ENCODE assay signal across 10 cellular contexts in the genomic region with DNA sequence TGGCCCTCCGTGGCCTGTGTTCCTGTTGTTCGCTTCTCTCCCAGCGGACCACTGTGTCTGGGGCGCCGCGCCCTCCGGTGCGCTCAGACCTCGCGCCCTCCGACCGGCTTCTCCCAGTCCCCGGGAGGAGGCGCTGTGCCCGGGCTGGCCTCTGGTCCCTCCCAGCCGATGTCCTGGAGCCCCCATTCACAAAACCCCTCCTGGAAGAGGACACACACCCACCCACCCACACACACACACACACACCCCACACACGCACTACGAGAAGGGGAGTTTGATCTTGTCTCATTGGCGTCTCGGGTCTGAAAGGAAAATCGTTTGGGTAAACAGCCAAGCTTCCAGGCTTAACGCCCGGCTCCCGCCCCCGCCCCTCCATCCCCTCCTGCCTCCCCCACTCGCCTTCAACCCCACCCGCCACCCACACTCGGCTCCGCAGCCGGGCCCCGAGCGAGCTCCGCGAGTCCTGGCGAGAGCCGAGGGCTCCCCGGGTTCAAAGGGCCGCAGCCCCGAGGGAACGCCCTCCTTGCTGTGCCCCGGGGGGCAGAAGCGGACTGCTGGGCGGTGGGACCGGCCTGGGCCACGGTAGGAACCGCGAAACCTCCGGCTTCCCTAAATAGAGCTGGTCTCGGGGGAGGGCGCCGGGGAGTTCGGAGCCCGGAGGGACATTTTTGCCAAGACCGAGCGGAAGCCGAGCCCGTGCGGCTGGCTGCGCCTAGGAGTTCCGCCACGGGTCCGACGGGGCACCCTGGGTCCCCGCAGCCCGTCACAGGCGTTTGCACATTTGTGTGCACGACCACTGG. TPM values are rescaled to one million over a fixed set of nuclear protein-coding genes. Genes with fewer than 3 reads are reported as not detected.
A peak's percentile ranks its signal among the peaks of the same experiment; 100 is the strongest.
DNase-seq lines count a peak whose midpoint lies in the region; ATAC-seq and TF ChIP-seq lines count a peak whose summit lies in the region.
"Had no signal": no experiment of that assay in that cellular context is flagged by ENCODE, and none has a peak within 500 bp of the region (broad histone marks: within the 10 kb centered on the region; RNA-seq: fewer than 3 reads in every experiment).

No MANE protein-coding gene starts in this region.

- H3K27me3 Mint-ChIP-seq in WTC11 (ENCODE audit: low read depth): no peaks in the 10 kb centered on the region; the same call in 1 of the 2 replicates
- peaks cover 63% of the 10 kb centered on the region for H3K27me3 Mint-ChIP-seq in activated CD8-positive, alpha-beta memory T cell treated with anti-CD3 and anti-CD28 coated beads, Interleukin-2, amount 10 ng/mL, durations not matched to agents 7 days and 5 days

- H3K4me1 Mint-ChIP-seq in WTC11: peaks cover 56% of the 10 kb centered on the region
- peaks cover 20% of the 10 kb centered on the region for H3K4me1 Mint-ChIP-seq in activated CD8-positive, alpha-beta memory T cell treated with anti-CD3 and anti-CD28 coated beads, Interleukin-2, amount 10 ng/mL, durations not matched to agents 7 days and 5 days

- POLR2A ChIA-PET in WTC11 (lab: Charles Lee): no interaction called here

- DNase-seq in EH (ENCODE audit: low read depth) (peak; percentile 59), WTC11 (ENCODE audit: low spot score) (peak; percentile 76), left ventricle myocardium superior (peak; percentile 81), retina (peak; percentile 84), SKM-1 treated with dmso at 0.1 percent for 144 hours (lab: John Stamatoyannopoulos, UW; ENCODE audit: unreplicated experiment) (no peak), T-helper 2 cell (no peak)
- no peak for DNase-seq in activated CD4-positive, alpha-beta T cell treated with anti-CD3 and anti-CD28 coated beads for 48 hours
- no peak for DNase-seq in activated CD8-positive, alpha-beta memory T cell treated with anti-CD3 and anti-CD28 coated beads, Interleukin-2, amount 10 ng/mL, durations not matched to agents 7 days and 5 days
- DNase-seq: NCI-H1105 had no signal

- peak; percentile 76 for ATAC-seq in WTC11
- peak; percentile 74 for ATAC-seq in left ventricle myocardium superior
- ATAC-seq in activated CD8-positive, alpha-beta memory T cell treated with anti-CD3 and anti-CD28 coated beads, Interleukin-2, amount 10 ng/mL, durations not matched to agents 7 days and 5 days: no peak

- H3K36me3 Mint-ChIP-seq in WTC11: no peaks in the 10 kb centered on the region
- no peaks in the 10 kb centered on the region for H3K36me3 Mint-ChIP-seq in activated CD8-positive, alpha-beta memory T cell treated with anti-CD3 and anti-CD28 coated beads, Interleukin-2, amount 10 ng/mL, durations not matched to agents 7 days and 5 days

- CTCF ChIA-PET in WTC11 (lab: Charles Lee): interaction anchor here (0.6 to 6.0 kb wide), 20 partner anchors 8 to 892 kb away, joined by 3 to 52 read pairs (median 4); a partner anchor contains a TSS
- CTCF ChIA-PET in activated CD8-positive, alpha-beta memory T cell treated with anti-CD3 and anti-CD28 coated beads, Interleukin-2, amount 10 ng/mL, durations not matched to agents 7 days and 5 days (lab: Charles Lee): interaction anchor here (1.1 kb wide), 1 partner anchor 25 kb away, joined by 3 read pairs; no protein-coding TSS in a partner anchor

- H3K27ac Mint-ChIP-seq in WTC11: no peak overlapping the region
- H3K27ac Mint-ChIP-seq in activated CD8-positive, alpha-beta memory T cell treated with anti-CD3 and anti-CD28 coated beads, Interleukin-2, amount 10 ng/mL, durations not matched to agents 7 days and 5 days: no peak overlapping the region

- no peaks in the 10 kb centered on the region for H3K9me3 Mint-ChIP-seq in WTC11
- peaks cover 2% of the 10 kb centered on the region for H3K9me3 Mint-ChIP-seq in activated CD8-positive, alpha-beta memory T cell treated with anti-CD3 and anti-CD28 coated beads, Interleukin-2, amount 10 ng/mL, durations not matched to agents 7 days and 5 days (ENCODE audit: low read depth)
- H3K9me3 Mint-ChIP-seq: central memory CD8-positive, alpha-beta T cell had no signal

- peak; percentile 39; the same call in 1 of the 2 replicates for TF ChIP-seq CTCF in WTC11 (IDR thresholded peaks at IDR 0.05)

- H3K4me3 Mint-ChIP-seq in WTC11: peak overlapping the region; percentile 52
- H3K4me3 Mint-ChIP-seq in activated CD8-positive, alpha-beta memory T cell treated with anti-CD3 and anti-CD28 coated beads, Interleukin-2, amount 10 ng/mL, durations not matched to agents 7 days and 5 days: no peak overlapping the region
- H3K4me3 Mint-ChIP-seq: central memory CD8-positive, alpha-beta T cell had no signal

- intact Hi-C loops in left ventricle myocardium superior (cut with micrococcal nuclease): no loop called here

TF ChIP-seq in WTC11, 78 proteins besides CTCF, POLR2A, EP300 and RAD21:
- TF ChIP-seq, protein P1, sequence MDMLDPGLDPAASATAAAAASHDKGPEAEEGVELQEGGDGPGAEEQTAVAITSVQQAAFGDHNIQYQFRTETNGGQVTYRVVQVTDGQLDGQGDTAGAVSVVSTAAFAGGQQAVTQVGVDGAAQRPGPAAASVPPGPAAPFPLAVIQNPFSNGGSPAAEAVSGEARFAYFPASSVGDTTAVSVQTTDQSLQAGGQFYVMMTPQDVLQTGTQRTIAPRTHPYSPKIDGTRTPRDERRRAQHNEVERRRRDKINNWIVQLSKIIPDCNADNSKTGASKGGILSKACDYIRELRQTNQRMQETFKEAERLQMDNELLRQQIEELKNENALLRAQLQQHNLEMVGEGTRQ (CRISPR knock-in tag; IDR thresholded peaks at IDR 0.05): no peak
- TF ChIP-seq FOXP1 (CRISPR knock-in tag; IDR thresholded peaks at IDR 0.05; ENCODE audit: borderline replicate concordance): peak; percentile 28; the same call in 1 of the 2 replicates

RNA-seq across cellular contexts. Expression of a gene that starts 23.6 kb away (rescaled TPM):
- total RNA-seq in WTC11 (2021) (0.27 to 0.57 TPM (median 0.55 TPM) in 3 replicates), left ventricle myocardium superior (18.0 TPM)
- total RNA-seq in activated CD8-positive, alpha-beta memory T cell treated with anti-CD3 and anti-CD28 coated beads, Interleukin-2, amount 10 ng/mL, durations not matched to agents 7 days and 5 days: not detected

Comparison
In these comparisons a context has a peak if more than half of its experiments do, and no peak if none do; other contexts are left out.
1. DNase-seq: peak in EH (single experiment), WTC11 (single experiment), left ventricle myocardium superior (single experiment) and retina (single experiment); none in activated CD4-positive, alpha-beta T cell treated with anti-CD3 and anti-CD28 coated beads for 48 hours (single experiment), SKM-1 treated with dmso at 0.1 percent for 144 hours (single experiment), T-helper 2 cell (0 of 5) and activated CD8-positive, alpha-beta memory T cell treated with anti-CD3 and anti-CD28 coated beads, Interleukin-2, amount 10 ng/mL, durations not matched to agents 7 days and 5 days (single experiment).
2. RNA of a gene that starts 23.6 kb away (total RNA-seq): 18.0 TPM in left ventricle myocardium superior (single experiment); 0.27 to 0.57 TPM in WTC11 and not detected in activated CD8-positive, alpha-beta memory T cell treated with anti-CD3 and anti-CD28 coated beads, Interleukin-2, amount 10 ng/mL, durations not matched to agents 7 days and 5 days; every median in the first group is over 10 times any median in the second.